In genomic region chr6:53159558-53159957, GRCh38 we compare ENCODE assay signal across 21 cellular contexts. TPM values are rescaled to one million over a fixed set of nuclear protein-coding genes. Genes with fewer than 3 reads are reported as not detected.
DNase-seq lines count a peak whose midpoint lies in the region; ATAC-seq lines count a peak whose summit lies in the region.
"Had no signal": no experiment of that assay in that cellular context is flagged by ENCODE, and none has a peak within 500 bp of the region (broad histone marks: within the 10 kb centered on the region; RNA-seq: fewer than 3 reads in every experiment).

No MANE protein-coding gene starts in this region.

- H3K9me3 ChIP-seq in adipocyte (ENCODE audit: control insufficient read depth, low read length) = no peaks in the 10 kb centered on the region
- H3K9me3 ChIP-seq: right atrium auricular region, thoracic aorta had no signal

- peaks cover 33% of the 10 kb centered on the region for H3K4me1 ChIP-seq in adipocyte (ENCODE audit: control insufficient read depth, insufficient read depth, low read length)
- H3K4me1 ChIP-seq: right atrium auricular region had no signal

- no peaks in the 10 kb centered on the region for H3K27me3 ChIP-seq in adipocyte (replicated peaks; ENCODE audit: control insufficient read depth, insufficient read depth, low read length)
- H3K27me3 ChIP-seq: hepatocyte, right atrium auricular region had no signal

- ATAC-seq in left ventricle myocardium superior = no peak
- ATAC-seq: esophagus mucosa had no signal

- H3K4me3 ChIP-seq in adipocyte (ENCODE audit: low read length) = no peak overlapping the region
- H3K4me3 ChIP-seq: hepatocyte, right atrium auricular region, thoracic aorta had no signal

- intact Hi-C loops in left ventricle myocardium superior (cut with micrococcal nuclease) = no loop called here

- DNase-seq in NCI-H2171 treated with DMSO at 0.1 percent for 48 hours (lab: John Stamatoyannopoulos, UW) (peak; percentile 3), NCI-H2171 (lab: John Stamatoyannopoulos, UW) (no peak), HPDE6-E6E7 (ENCODE audit: extremely low spot score) (peak; percentile 65), adipocyte (ENCODE audit: low read depth) (peak; percentile 68), myocyte (ENCODE audit: low read depth) (peak; percentile 3), GDM1 (lab: John Stamatoyannopoulos, UW) (no peak), left ventricle myocardium superior (no peak), NCI-H748 treated with DMSO at 0.1 percent for 48 hours (lab: John Stamatoyannopoulos, UW) (no peak)
- DNase-seq: activated CD4-positive, CD25-positive, alpha-beta regulatory T cell treated with anti-CD3 and anti-CD28 coated beads, Interleukin-2, amount 50 U/mL, for 72 hours; dermis blood vessel endothelial cell; Karpas-422; kidney glomerular epithelial cell; midbrain; NCI-H1694; NCI-H526 treated with DMSO at 0.1 percent for 48 hours; stimulated activated CD4-positive, alpha-beta T cell treated with anti-CD3 and anti-CD28 coated beads, Interleukin-2, amount 100 ng/mL, for 24 hours; T-helper 2 cell had no signal

- no peaks in the 10 kb centered on the region for H3K36me3 ChIP-seq in adipocyte (ENCODE audit: control insufficient read depth, insufficient read depth, low read length, severe bottlenecking)
- H3K36me3 ChIP-seq: right atrium auricular region, thoracic aorta had no signal

- H3K9ac ChIP-seq in adipocyte (ENCODE audit: low read length) = peak overlapping the region; percentile 41

RNA-seq across cellular contexts. Expression of gene GCM1, which starts 10.9 kb away (rescaled TPM):
- total RNA-seq in myocyte = not detected in 2 replicates
- not detected for polyA plus RNA-seq in myocyte (2012)
- total RNA-seq in left ventricle myocardium superior = not detected
- total RNA-seq: dermis blood vessel endothelial cell, esophagus mucosa, right atrium auricular region, thoracic aorta had no signal
- polyA plus RNA-seq: hepatocyte had no signal

Comparison
In these comparisons a context has a peak if more than half of its experiments do, and no peak if none do; other contexts are left out.
1. DNase-seq: peak in NCI-H2171 treated with DMSO at 0.1 percent for 48 hours (single experiment), HPDE6-E6E7 (single experiment), adipocyte (single experiment) and myocyte (single experiment); none in NCI-H2171 (single experiment), GDM1 (single experiment), left ventricle myocardium superior (single experiment) and NCI-H748 treated with DMSO at 0.1 percent for 48 hours (single experiment).